ENCODE assay signal across 10 cellular contexts in genomic region chr15:45069957-45070360, GRCh38. TPM values are rescaled to one million over a fixed set of nuclear protein-coding genes. Genes with fewer than 3 reads are reported as not detected.
"Had no signal": no experiment of that assay in that cellular context is flagged by ENCODE, and none has a peak within 500 bp of the region (broad histone marks: within the 10 kb centered on the region; RNA-seq: fewer than 3 reads in every experiment).

No MANE protein-coding gene starts in this region.

RNA-seq across cellular contexts. Expression of gene DUOX2, which starts 44.0 kb away (rescaled TPM):
- total RNA-seq: activated B cell treated with CpG ODN at 0.5 μM for 24 hours; activated naive CD8-positive, alpha-beta T cell treated with anti-CD3 and anti-CD28 coated beads, Interleukin-2, amount 10 ng/mL, durations not matched to agents 7 days and 5 days; activated T-helper 2 cell treated with anti-CD3 and anti-CD28 coated beads, Interferon-gamma antibody, Interleukin-2, Interleukin-4, amounts not matched to agents 10 μg/mL and 5 μg/mL and 100 μg/mL, durations not matched to agents 14 hours and 24 hours and 36 hours; PC-9 had no signal
- polyA plus RNA-seq: IgD-negative memory B cell had no signal

RNA-seq across cellular contexts. Expression of gene DUOXA2, which starts 44.2 kb away (rescaled TPM):
- total RNA-seq: activated B cell treated with CpG ODN at 0.5 μM for 24 hours; activated CD4-positive, alpha-beta memory T cell treated with anti-CD3 and anti-CD28 coated beads, Interleukin-2, amount 10 ng/mL, durations not matched to agents 7 days and 5 days; activated CD8-positive, alpha-beta memory T cell treated with anti-CD3 and anti-CD28 coated beads for 36 hours; activated naive CD8-positive, alpha-beta T cell treated with anti-CD3 and anti-CD28 coated beads, Interleukin-2, amount 10 ng/mL, durations not matched to agents 7 days and 5 days; activated T-cell treated with anti-CD3 and anti-CD28 coated beads, Interleukin-2, amount 50 U/mL, for 72 hours; activated T-helper 2 cell treated with anti-CD3 and anti-CD28 coated beads, Interferon-gamma antibody, Interleukin-2, Interleukin-4, amounts not matched to agents 10 μg/mL and 5 μg/mL and 100 μg/mL, durations not matched to agents 14 hours and 24 hours and 36 hours; NCI-H460; PC-9; T-helper 17 cell had no signal
- polyA plus RNA-seq: IgD-negative memory B cell had no signal

RNA-seq across cellular contexts. Expression of gene DUOXA1, which starts 59.7 kb away (rescaled TPM):
- total RNA-seq: activated CD4-positive, alpha-beta memory T cell treated with anti-CD3 and anti-CD28 coated beads, Interleukin-2, amount 10 ng/mL, durations not matched to agents 7 days and 5 days; activated CD8-positive, alpha-beta memory T cell treated with anti-CD3 and anti-CD28 coated beads for 36 hours had no signal
- polyA plus RNA-seq: IgD-negative memory B cell had no signal

RNA-seq across cellular contexts. Expression of gene DUOX1, which starts 59.8 kb away (rescaled TPM):
- total RNA-seq: activated naive CD8-positive, alpha-beta T cell treated with anti-CD3 and anti-CD28 coated beads, Interleukin-2, amount 10 ng/mL, durations not matched to agents 7 days and 5 days; NCI-H460; PC-9 had no signal
